1 cellular context compared by ENCODE assay signal in genomic region chr6:135306740-135307420, GRCh38.
TF ChIP-seq lines count a peak whose summit lies in the region.

No MANE protein-coding gene starts in this region.

TF ChIP-seq in K562, 482 proteins besides CTCF, POLR2A, EP300 and RAD21 (continued from another document and continues in another):
- TF ChIP-seq AFF1 (IDR thresholded peaks at IDR 0.05; ENCODE audit: low read depth in 1 of 2, partially characterized antibody in 2 of 2) (peak in 1 of 2 experiments; percentile 62), STAT5A (IDR thresholded peaks at IDR 0.05; ENCODE audit: borderline replicate concordance, low read length) (peak; percentile 73), ZNF717 (CRISPR knock-in tag; IDR thresholded peaks at IDR 0.05) (no peak), ZBTB7A (IDR thresholded peaks at IDR 0.05; ENCODE audit: borderline replicate concordance, control insufficient read depth, low read depth, low read length) (no peak), HDAC1 (IDR thresholded peaks at IDR 0.05) (peak in 1 of 2 experiments; percentile 89; a peak in 2 of 4 replicates), CREM (IDR thresholded peaks at IDR 0.05; ENCODE audit: low read depth) (peak; percentile 42; the same call in 1 of the 2 replicates), RCOR1 (IDR thresholded peaks at IDR 0.05; ENCODE audit: borderline replicate concordance in 1 of 2, low read depth in 2 of 2, low read length in 2 of 2) (peak; percentile 66 to 98; a peak in 3 of 4 replicates), ZNF589 (CRISPR knock-in tag; IDR thresholded peaks at IDR 0.05; ENCODE audit: low read depth) (0 out of 2 replicates have a peak, but pooled peaks have one; percentile 35), TBL1XR1 (IDR thresholded peaks at IDR 0.05; ENCODE audit: low read length in 2 of 2) (peak in 1 of 2 experiments; percentile 88; a peak in 2 of 4 replicates), PCBP1 (IDR thresholded peaks at IDR 0.05; ENCODE audit: low read depth, low read length, poor library complexity, severe bottlenecking) (no peak), POU5F1 (IDR thresholded peaks at IDR 0.05; ENCODE audit: borderline replicate concordance, low read depth, low read length, partially characterized antibody) (no peak), CEBPB (tag; IDR thresholded peaks at IDR 0.05) (peak; percentile 92), SNRNP70 (optimal IDR thresholded peaks at IDR 0.05; ENCODE audit: low read depth, low read length) (no peak), E2F6 (IDR thresholded peaks at IDR 0.05; ENCODE audit: borderline replicate concordance in 1 of 2, extremely low read depth in 1 of 2, insufficient read depth in 1 of 2, insufficient read length in 1 of 2, low read depth in 1 of 2, low read length in 1 of 2, poor library complexity in 1 of 2, severe bottlenecking in 1 of 2) (no peak), HES1 (IDR thresholded peaks at IDR 0.05; ENCODE audit: low read depth) (peak; percentile 40; the same call in 1 of the 2 replicates), ZNF449 (CRISPR knock-in tag; IDR thresholded peaks at IDR 0.05) (no peak), KAT7 (CRISPR knock-in tag; IDR thresholded peaks at IDR 0.05; ENCODE audit: borderline replicate concordance) (no peak), KDM1A (IDR thresholded peaks at IDR 0.05) (peak; percentile 81 to 90), ATF6 (CRISPR knock-in tag; IDR thresholded peaks at IDR 0.05) (no peak), MAZ (CRISPR knock-in tag; conservative IDR thresholded peaks at IDR 0.05 in 1 of 2, IDR thresholded peaks at IDR 0.05 in 1 of 2) (peak in 1 of 2 experiments; percentile 77; a peak in 2 of 4 replicates), ZNF274 (IDR thresholded peaks at IDR 0.05; ENCODE audit: borderline replicate concordance, low read depth, low read length) (no peak), EGR1 (conservative IDR thresholded peaks at IDR 0.05) (no peak), CREB1 (IDR thresholded peaks at IDR 0.05) (no peak), CREB1 (CRISPR knock-in tag; IDR thresholded peaks at IDR 0.05) (no peak), ZBED1 (IDR thresholded peaks at IDR 0.05) (peak; percentile 66; the same call in 1 of the 2 replicates), ZNF217 (CRISPR knock-in tag; IDR thresholded peaks at IDR 0.05) (no peak), IFI16 (CRISPR knock-in tag; IDR thresholded peaks at IDR 0.05) (no peak), ETV6 (IDR thresholded peaks at IDR 0.05; ENCODE audit: borderline replicate concordance in 1 of 2, low read depth in 2 of 2, low read length in 1 of 2) (peak; percentile 94 to 99), ETV6 (CRISPR knock-in tag; IDR thresholded peaks at IDR 0.05; ENCODE audit: borderline replicate concordance) (no peak), ZC3H8 (IDR thresholded peaks at IDR 0.05) (no peak), ZNF512 (tag; IDR thresholded peaks at IDR 0.05) (no peak), CC2D1A (IDR thresholded peaks at IDR 0.05) (peak; percentile 64; the same call in 1 of the 2 replicates), CTBP1 (IDR thresholded peaks at IDR 0.05; ENCODE audit: borderline replicate concordance) (peak; percentile 90), TAL1 (IDR thresholded peaks at IDR 0.05) (peak; percentile 20; the same call in 1 of the 2 replicates), ZNF175 (CRISPR knock-in tag; IDR thresholded peaks at IDR 0.05; ENCODE audit: low read depth) (peak; percentile 43; the same call in 1 of the 2 replicates), HSF4 (CRISPR knock-in tag; IDR thresholded peaks at IDR 0.05; ENCODE audit: borderline replicate concordance) (peak; percentile 47; the same call in 1 of the 2 replicates)
- TF ChIP-seq, protein P1, sequence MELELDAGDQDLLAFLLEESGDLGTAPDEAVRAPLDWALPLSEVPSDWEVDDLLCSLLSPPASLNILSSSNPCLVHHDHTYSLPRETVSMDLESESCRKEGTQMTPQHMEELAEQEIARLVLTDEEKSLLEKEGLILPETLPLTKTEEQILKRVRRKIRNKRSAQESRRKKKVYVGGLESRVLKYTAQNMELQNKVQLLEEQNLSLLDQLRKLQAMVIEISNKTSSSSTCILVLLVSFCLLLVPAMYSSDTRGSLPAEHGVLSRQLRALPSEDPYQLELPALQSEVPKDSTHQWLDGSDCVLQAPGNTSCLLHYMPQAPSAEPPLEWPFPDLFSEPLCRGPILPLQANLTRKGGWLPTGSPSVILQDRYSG (tag; conservative IDR thresholded peaks at IDR 0.05; ENCODE audit: low read depth): no peak
- TF ChIP-seq, protein P2, sequence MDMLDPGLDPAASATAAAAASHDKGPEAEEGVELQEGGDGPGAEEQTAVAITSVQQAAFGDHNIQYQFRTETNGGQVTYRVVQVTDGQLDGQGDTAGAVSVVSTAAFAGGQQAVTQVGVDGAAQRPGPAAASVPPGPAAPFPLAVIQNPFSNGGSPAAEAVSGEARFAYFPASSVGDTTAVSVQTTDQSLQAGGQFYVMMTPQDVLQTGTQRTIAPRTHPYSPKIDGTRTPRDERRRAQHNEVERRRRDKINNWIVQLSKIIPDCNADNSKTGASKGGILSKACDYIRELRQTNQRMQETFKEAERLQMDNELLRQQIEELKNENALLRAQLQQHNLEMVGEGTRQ (CRISPR knock-in tag; IDR thresholded peaks at IDR 0.05): no peak
- TF ChIP-seq, protein P3, sequence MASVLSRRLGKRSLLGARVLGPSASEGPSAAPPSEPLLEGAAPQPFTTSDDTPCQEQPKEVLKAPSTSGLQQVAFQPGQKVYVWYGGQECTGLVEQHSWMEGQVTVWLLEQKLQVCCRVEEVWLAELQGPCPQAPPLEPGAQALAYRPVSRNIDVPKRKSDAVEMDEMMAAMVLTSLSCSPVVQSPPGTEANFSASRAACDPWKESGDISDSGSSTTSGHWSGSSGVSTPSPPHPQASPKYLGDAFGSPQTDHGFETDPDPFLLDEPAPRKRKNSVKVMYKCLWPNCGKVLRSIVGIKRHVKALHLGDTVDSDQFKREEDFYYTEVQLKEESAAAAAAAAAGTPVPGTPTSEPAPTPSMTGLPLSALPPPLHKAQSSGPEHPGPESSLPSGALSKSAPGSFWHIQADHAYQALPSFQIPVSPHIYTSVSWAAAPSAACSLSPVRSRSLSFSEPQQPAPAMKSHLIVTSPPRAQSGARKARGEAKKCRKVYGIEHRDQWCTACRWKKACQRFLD (CRISPR knock-in tag; IDR thresholded peaks at IDR 0.05): no peak
- TF ChIP-seq, protein P4, sequence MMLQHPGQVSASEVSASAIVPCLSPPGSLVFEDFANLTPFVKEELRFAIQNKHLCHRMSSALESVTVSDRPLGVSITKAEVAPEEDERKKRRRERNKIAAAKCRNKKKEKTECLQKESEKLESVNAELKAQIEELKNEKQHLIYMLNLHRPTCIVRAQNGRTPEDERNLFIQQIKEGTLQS (IDR thresholded peaks at IDR 0.05): no peak
- TF ChIP-seq, protein P4 (CRISPR knock-in tag; conservative IDR thresholded peaks at IDR 0.05): no peak
- TF ChIP-seq, protein P5, sequence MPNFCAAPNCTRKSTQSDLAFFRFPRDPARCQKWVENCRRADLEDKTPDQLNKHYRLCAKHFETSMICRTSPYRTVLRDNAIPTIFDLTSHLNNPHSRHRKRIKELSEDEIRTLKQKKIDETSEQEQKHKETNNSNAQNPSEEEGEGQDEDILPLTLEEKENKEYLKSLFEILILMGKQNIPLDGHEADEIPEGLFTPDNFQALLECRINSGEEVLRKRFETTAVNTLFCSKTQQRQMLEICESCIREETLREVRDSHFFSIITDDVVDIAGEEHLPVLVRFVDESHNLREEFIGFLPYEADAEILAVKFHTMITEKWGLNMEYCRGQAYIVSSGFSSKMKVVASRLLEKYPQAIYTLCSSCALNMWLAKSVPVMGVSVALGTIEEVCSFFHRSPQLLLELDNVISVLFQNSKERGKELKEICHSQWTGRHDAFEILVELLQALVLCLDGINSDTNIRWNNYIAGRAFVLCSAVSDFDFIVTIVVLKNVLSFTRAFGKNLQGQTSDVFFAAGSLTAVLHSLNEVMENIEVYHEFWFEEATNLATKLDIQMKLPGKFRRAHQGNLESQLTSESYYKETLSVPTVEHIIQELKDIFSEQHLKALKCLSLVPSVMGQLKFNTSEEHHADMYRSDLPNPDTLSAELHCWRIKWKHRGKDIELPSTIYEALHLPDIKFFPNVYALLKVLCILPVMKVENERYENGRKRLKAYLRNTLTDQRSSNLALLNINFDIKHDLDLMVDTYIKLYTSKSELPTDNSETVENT (CRISPR knock-in tag; IDR thresholded peaks at IDR 0.05): no peak
- TF ChIP-seq, protein P6, sequence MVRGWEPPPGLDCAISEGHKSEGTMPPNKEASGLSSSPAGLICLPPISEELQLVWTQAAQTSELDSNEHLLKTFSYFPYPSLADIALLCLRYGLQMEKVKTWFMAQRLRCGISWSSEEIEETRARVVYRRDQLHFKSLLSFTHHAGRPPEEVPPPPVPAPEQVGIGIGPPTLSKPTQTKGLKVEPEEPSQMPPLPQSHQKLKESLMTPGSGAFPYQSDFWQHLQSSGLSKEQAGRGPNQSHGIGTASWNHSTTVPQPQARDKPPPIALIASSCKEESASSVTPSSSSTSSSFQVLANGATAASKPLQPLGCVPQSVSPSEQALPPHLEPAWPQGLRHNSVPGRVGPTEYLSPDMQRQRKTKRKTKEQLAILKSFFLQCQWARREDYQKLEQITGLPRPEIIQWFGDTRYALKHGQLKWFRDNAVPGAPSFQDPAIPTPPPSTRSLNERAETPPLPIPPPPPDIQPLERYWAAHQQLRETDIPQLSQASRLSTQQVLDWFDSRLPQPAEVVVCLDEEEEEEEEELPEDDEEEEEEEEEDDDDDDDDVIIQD (CRISPR knock-in tag; IDR thresholded peaks at IDR 0.05): no peak
